ENCODE assay signal across 32 cellular contexts in genomic region chr2:197937804-197938203, GRCh38.
"Had no signal": no experiment of that assay in that cellular context is flagged by ENCODE, and none has a peak within 500 bp of the region (broad histone marks: within the 10 kb centered on the region; RNA-seq: fewer than 3 reads in every experiment).

No MANE protein-coding gene starts in this region.

- DNase-seq: activated CD4-positive, alpha-beta memory T cell treated with anti-CD3 and anti-CD28 coated beads, Interleukin-2, amount 10 ng/mL, durations not matched to agents 7 days and 5 days; activated CD4-positive, alpha-beta T cell treated with anti-CD3 and anti-CD28 coated beads for 1 hour; activated CD4-positive, alpha-beta T cell treated with anti-CD3 and anti-CD28 coated beads for 48 hours; activated CD4-positive, CD25-positive, alpha-beta regulatory T cell; activated CD8-positive, alpha-beta memory T cell treated with anti-CD3 and anti-CD28 coated beads for 24 hours; activated CD8-positive, alpha-beta memory T cell treated with anti-CD3 and anti-CD28 coated beads, Interleukin-2, amount 10 ng/mL, durations not matched to agents 7 days and 5 days; activated CD8-positive, alpha-beta memory T cell treated with anti-CD3 and anti-CD28 coated beads, Interleukin-2, amount 50 U/mL, for 48 hours; activated effector memory CD4-positive, alpha-beta T cell treated with Interleukin-2 at 50 U/mL for 16 hours; activated naive CD4-positive, alpha-beta T cell treated with anti-CD3 and anti-CD28 coated beads, Interleukin-2, amount 10 ng/mL, durations not matched to agents 7 days and 5 days; activated naive CD8-positive, alpha-beta T cell treated with anti-CD3 and anti-CD28 coated beads, Interleukin-2, amount 50 U/mL, for 24 hours; activated T-cell treated with anti-CD3 and anti-CD28 coated beads, Interleukin-2, amount 50 U/mL, for 48 hours; anterior cingulate cortex; caudate nucleus; cerebellar nuclear complex; KG1; MM.1S; NCI-H1092; NCI-H1436 treated with DMSO at 0.1 percent for 48 hours; NCI-H1694 treated with DMSO at 0.1 percent for 48 hours; NCI-H2029; NCI-H510A; NCI-H526; NCI-H748 treated with DMSO at 0.1 percent for 48 hours; NK-92 treated with Interleukin-12 subunit alpha and Interleukin-12 subunit beta, amount 100 ng/mL, for 24 hours; SHP77; SW 1271; T-helper 1 cell; T-helper 2 cell; T-helper 9 cell; WERI-Rb-1 had no signal

- ATAC-seq: activated CD8-positive, alpha-beta memory T cell treated with anti-CD3 and anti-CD28 coated beads, Interleukin-2, amount 10 ng/mL, durations not matched to agents 7 days and 5 days; activated naive CD8-positive, alpha-beta T cell treated with anti-CD3 and anti-CD28 coated beads, Interleukin-2, amount 50 U/mL, for 24 hours; Panc1; SK-N-SH treated with all-trans-retinoic acid at 6 μM for 48 hours had no signal

- H3K36me3 ChIP-seq: WERI-Rb-1 had no signal

- H3K27ac ChIP-seq: WERI-Rb-1 had no signal
